Comparison of ENCODE assay signal across 10 cellular contexts in the genomic region with DNA sequence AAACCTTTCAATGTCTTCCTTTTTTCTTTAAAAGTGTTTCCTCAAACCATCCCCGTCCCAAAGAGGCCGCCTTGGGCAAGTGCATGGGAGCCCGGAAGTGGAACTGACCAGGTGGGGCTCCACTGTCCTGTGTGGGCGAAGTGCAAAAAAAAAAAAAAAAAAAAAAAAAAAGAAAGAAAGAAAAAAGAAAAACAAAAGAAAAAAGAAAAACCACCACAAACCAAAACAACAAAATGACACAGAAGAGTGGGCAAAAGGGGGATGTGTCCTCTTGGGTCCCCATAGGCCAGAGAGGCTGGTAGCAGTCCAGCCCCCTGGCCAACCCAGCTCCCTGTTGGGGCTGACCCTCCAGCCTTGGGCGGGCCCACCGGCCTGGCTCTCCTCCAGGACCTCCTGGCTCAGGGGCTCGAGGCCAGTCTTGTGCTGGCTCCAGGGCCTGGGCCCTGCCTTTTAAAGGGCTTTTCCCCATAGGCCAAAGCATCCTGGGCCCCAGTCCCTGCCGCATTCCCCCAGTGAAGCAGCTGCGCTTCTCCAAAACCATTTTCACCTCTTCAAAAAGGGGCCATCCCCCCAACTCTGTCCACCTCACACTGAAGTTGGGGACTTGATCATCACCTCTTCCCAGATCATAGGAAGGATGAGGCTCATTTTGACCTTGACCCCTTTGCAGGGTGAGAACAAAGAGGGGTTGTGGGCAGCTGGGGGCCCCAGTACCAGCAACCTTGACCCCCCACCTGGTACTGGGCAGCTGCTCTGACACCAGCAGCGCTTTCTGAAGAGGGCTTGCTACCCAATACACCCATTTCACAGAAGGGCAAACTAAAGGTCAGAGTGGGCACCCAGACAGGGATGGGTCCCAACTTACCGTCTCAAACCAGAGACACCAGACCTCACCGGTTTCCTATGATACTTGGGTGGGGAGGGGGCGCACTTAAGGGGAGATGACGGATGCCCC. TPM values are rescaled to one million over a fixed set of nuclear protein-coding genes. Genes with fewer than 3 reads are reported as not detected.
A peak's percentile ranks its signal among the peaks of the same experiment; 100 is the strongest.
DNase-seq lines count a peak whose midpoint lies in the region; ATAC-seq and TF ChIP-seq lines count a peak whose summit lies in the region.
"Had no signal": no experiment of that assay in that cellular context is flagged by ENCODE, and none has a peak within 500 bp of the region (broad histone marks: within the 10 kb centered on the region; RNA-seq: fewer than 3 reads in every experiment).

No MANE protein-coding gene starts in this region.

- CTCF ChIA-PET in A673 (lab: Charles Lee): interaction anchor here (1.4 kb wide), 1 partner anchor 94 kb away, joined by 7 read pairs; no protein-coding TSS in a partner anchor
- CTCF ChIA-PET in naive thymus-derived CD4-positive, alpha-beta T cell (lab: Charles Lee): interaction anchor here (1.1 kb wide), 1 partner anchor 7 kb away, joined by 5 read pairs; no protein-coding TSS in a partner anchor

- no peaks in the 10 kb centered on the region for H3K36me3 Mint-ChIP-seq in naive thymus-derived CD4-positive, alpha-beta T cell

- H3K27ac ChIP-seq in A673 (ENCODE audit: low read depth, low read length, poor library complexity, severe bottlenecking): peak overlapping the region; percentile 59
- no peak overlapping the region for H3K27ac ChIP-seq in naive thymus-derived CD4-positive, alpha-beta T cell (ENCODE audit: low read depth, low read length)

- intact Hi-C loops in A673 (cut with micrococcal nuclease; ENCODE audit: unreplicated experiment): no loop called here
- intact Hi-C loops in naive thymus-derived CD4-positive, alpha-beta T cell (cut with micrococcal nuclease): no loop called here

- BruUV-seq in A673 (replicated peaks; lab: Mats Ljungman, UMichigan): no TSS peak

- H3K27me3 ChIP-seq in A673 (replicated peaks; ENCODE audit: insufficient read depth, low read depth, low read length, poor library complexity): no peaks in the 10 kb centered on the region
- no peaks in the 10 kb centered on the region for H3K27me3 ChIP-seq in naive thymus-derived CD4-positive, alpha-beta T cell (ENCODE audit: control insufficient read depth in 2 of 2, insufficient read depth in 2 of 2, low read length in 2 of 2)

- peak overlapping the region in 6 of 9 donors; percentile 12 to 71 (median 33) for H3K27ac Mint-ChIP-seq in naive thymus-derived CD4-positive, alpha-beta T cell
- H3K27ac Mint-ChIP-seq: progenitor cell of endocrine pancreas had no signal

- H3K4me3 ChIP-seq in A673 (ENCODE audit: low read depth, low read length, poor library complexity, severe bottlenecking): no peak overlapping the region
- H3K4me3 ChIP-seq in naive thymus-derived CD4-positive, alpha-beta T cell (ENCODE audit: low read length): no peak overlapping the region

- H3K4me1 ChIP-seq in A673 (ENCODE audit: insufficient read depth, low read length, poor library complexity, severe bottlenecking): peaks cover 57% of the 10 kb centered on the region
- no peaks in the 10 kb centered on the region for H3K4me1 ChIP-seq in naive thymus-derived CD4-positive, alpha-beta T cell (ENCODE audit: control insufficient read depth in 2 of 2, insufficient read depth in 2 of 2, low read length in 2 of 2)

- no peaks in the 10 kb centered on the region for H3K9me3 ChIP-seq in A673 (ENCODE audit: low read depth, low read length, poor library complexity, severe bottlenecking)
- H3K9me3 ChIP-seq in naive thymus-derived CD4-positive, alpha-beta T cell (ENCODE audit: control insufficient read depth in 2 of 3, low read length in 3 of 3): no peaks in the 10 kb centered on the region

- POLR2A ChIA-PET in A673 (lab: Charles Lee; ENCODE audit: low non-redundant PET): no interaction called here
- POLR2A ChIA-PET in naive thymus-derived CD4-positive, alpha-beta T cell (lab: Charles Lee): interaction anchor here (1.1 kb wide), 1 partner anchor 19 kb away, joined by 3 read pairs; no protein-coding TSS in a partner anchor

- no peak for TF ChIP-seq CTCF in A673 (conservative IDR thresholded peaks at IDR 0.05; ENCODE audit: low read depth, low read length)

- no peak for DNase-seq in A673 (ENCODE audit: low spot score)
- DNase-seq in EH (ENCODE audit: low read depth): peak; percentile 20
- DNase-seq in astrocyte of the hippocampus (ENCODE audit: low read depth, low spot score): peak; percentile 62
- no peak for DNase-seq in naive thymus-derived CD4-positive, alpha-beta T cell
- DNase-seq in NCI-H2196 (lab: John Stamatoyannopoulos, UW; ENCODE audit: unreplicated experiment): no peak
- DNase-seq in Kasumi-1 (lab: John Stamatoyannopoulos, UW): no peak
- DNase-seq in putamen (ENCODE audit: low spot score): no peak
- DNase-seq: activated naive CD4-positive, alpha-beta T cell had no signal

- H3K4me3 Mint-ChIP-seq in naive thymus-derived CD4-positive, alpha-beta T cell: no peak overlapping the region

- H3K9me3 Mint-ChIP-seq in naive thymus-derived CD4-positive, alpha-beta T cell: no peaks in the 10 kb centered on the region

- peaks cover 0 to under 1% (median 0%) of the 10 kb centered on the region in 5 donors for H3K27me3 Mint-ChIP-seq in naive thymus-derived CD4-positive, alpha-beta T cell
- H3K27me3 Mint-ChIP-seq: progenitor cell of endocrine pancreas had no signal

- ATAC-seq in naive thymus-derived CD4-positive, alpha-beta T cell: no peak
- no peak for ATAC-seq in HG03439 (IDR thresholded peaks at IDR 0.05; ENCODE audit: unreplicated experiment)

- H3K4me1 Mint-ChIP-seq in naive thymus-derived CD4-positive, alpha-beta T cell: peaks cover 0 to 14% (median 6%) of the 10 kb centered on the region in 7 donors

- H3K36me3 ChIP-seq in A673 (ENCODE audit: insufficient read depth, low read length, poor library complexity, severe bottlenecking): peaks cover 31% of the 10 kb centered on the region
- H3K36me3 ChIP-seq in naive thymus-derived CD4-positive, alpha-beta T cell (ENCODE audit: control insufficient read depth in 2 of 3, insufficient read depth in 3 of 3, low read length in 3 of 3): peaks cover 0 to 30% (median 0%) of the 10 kb centered on the region in 3 experiments

RNA-seq across cellular contexts. Expression of gene CBX6, which starts 9.4 kb away (rescaled TPM):
- total RNA-seq in A673 (2021): 111 and 119 TPM in 2 replicates
- 10 to 100 TPM; 41.7 to 77.0 (median 73.4) TPM for total RNA-seq in naive thymus-derived CD4-positive, alpha-beta T cell
- 1 to 10 TPM; 6.3 to 7.2 TPM for polyA plus RNA-seq in naive thymus-derived CD4-positive, alpha-beta T cell

RNA-seq across cellular contexts. Expression of gene NPTXR, which starts 18.8 kb away (rescaled TPM):
- total RNA-seq in A673 (2021): 116 and 129 TPM in 2 replicates
- 10 to 100 TPM in 2 of 5 experiments, 1 to 10 TPM in 2, under 1 TPM in 1; 0.85 to 12.9 (median 7.8) TPM for total RNA-seq in naive thymus-derived CD4-positive, alpha-beta T cell
- 1 to 10 TPM; 1.1 to 1.4 TPM for polyA plus RNA-seq in naive thymus-derived CD4-positive, alpha-beta T cell

Comparison
In these comparisons a context has a peak if more than half of its experiments do, and no peak if none do; other contexts are left out.
1. DNase-seq: peak in EH (single experiment) and astrocyte of the hippocampus (single experiment); none in A673 (single experiment), naive thymus-derived CD4-positive, alpha-beta T cell (0 of 9), NCI-H2196 (single experiment), Kasumi-1 (0 of 2) and putamen (single experiment).